Comparison of ENCODE assay signal across 9 cellular contexts in the genomic region with DNA sequence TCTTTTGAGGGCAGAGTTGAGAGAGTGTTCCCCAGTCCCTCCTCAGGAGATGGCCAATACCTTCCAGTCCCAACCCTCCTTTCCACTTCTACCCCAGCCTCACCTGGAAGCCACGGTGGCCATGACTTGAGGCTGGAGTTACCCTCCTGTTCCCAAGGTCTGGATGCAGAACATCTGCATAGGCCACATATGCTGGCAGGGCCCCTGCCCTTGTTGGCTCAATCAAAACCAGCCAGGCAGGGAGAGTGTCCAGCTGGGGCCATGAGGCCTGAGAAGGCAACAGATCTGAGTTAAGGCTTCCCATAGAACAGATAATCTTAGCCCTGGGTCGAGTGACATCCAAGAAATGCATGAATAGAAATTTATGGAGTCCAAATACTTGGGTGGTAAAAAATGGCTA. TPM values are rescaled to one million over a fixed set of nuclear protein-coding genes. Genes with fewer than 3 reads are reported as not detected.
"Had no signal": no experiment of that assay in that cellular context is flagged by ENCODE, and none has a peak within 500 bp of the region (broad histone marks: within the 10 kb centered on the region; RNA-seq: fewer than 3 reads in every experiment).

No MANE protein-coding gene starts in this region.

- H3K4me3 ChIP-seq: K562 had no signal

- H3K4me3 Mint-ChIP-seq: IgD-negative memory B cell had no signal

- H3K27ac ChIP-seq: HL-60, KMS-11 had no signal

- DNase-seq: IMR-90, KBM-7, KG1 had no signal

- ATAC-seq: HepG2, K562 had no signal

- H3K36me3 Mint-ChIP-seq: IgD-negative memory B cell had no signal

RNA-seq across cellular contexts. Expression of a gene that starts 23.6 kb away (rescaled TPM):
- total RNA-seq: HT1080, IMR-90 had no signal
